In genomic region chr3:171875923-171876412, GRCh38 we compare ENCODE assay signal across 12 cellular contexts. TPM values are rescaled to one million over a fixed set of nuclear protein-coding genes. Genes with fewer than 3 reads are reported as not detected.
DNase-seq lines count a peak whose midpoint lies in the region; ATAC-seq, FAIRE-seq and TF ChIP-seq lines count a peak whose summit lies in the region.
"Had no signal": no experiment of that assay in that cellular context is flagged by ENCODE, and none has a peak within 500 bp of the region (broad histone marks: within the 10 kb centered on the region; RNA-seq: fewer than 3 reads in every experiment).

No MANE protein-coding gene starts in this region.

- TF ChIP-seq CTCF in fibroblast of villous mesenchyme (IDR thresholded peaks at IDR 0.05; ENCODE audit: insufficient read depth, low read depth, low read length) (no peak), spleen (IDR thresholded peaks at IDR 0.05 in 8 of 11, conservative IDR thresholded peaks at IDR 0.05 in 3 of 11) (no peak), gastrocnemius medialis (IDR thresholded peaks at IDR 0.05 in 4 of 5, conservative IDR thresholded peaks at IDR 0.05 in 1 of 5) (no peak)

- H3K36me3 ChIP-seq in SJSA1 (no peaks in the 10 kb centered on the region), spleen (no peaks in the 10 kb centered on the region), gastrocnemius medialis (no peaks in the 10 kb centered on the region)

- peaks cover 77% of the 10 kb centered on the region for H3K4me1 ChIP-seq in SJSA1 (replicated peaks)
- peaks cover 0 to 21% (median 6%) of the 10 kb centered on the region in 6 donors for H3K4me1 ChIP-seq in spleen
- peaks cover 0 to 18% of the 10 kb centered on the region in 2 donors for H3K4me1 ChIP-seq in gastrocnemius medialis

- ATAC-seq in GM19397 (IDR thresholded peaks at IDR 0.05; ENCODE audit: unreplicated experiment) (no peak), gastrocnemius medialis (no peak)

- H3K9me3 ChIP-seq in SJSA1 (replicated peaks) (no peaks in the 10 kb centered on the region), spleen (no peaks in the 10 kb centered on the region), gastrocnemius medialis (no peaks in the 10 kb centered on the region)

- intact Hi-C loops in spleen (cut with DNase I; ENCODE audit: low total_unique reads) (no loop called here), gastrocnemius medialis (cut with DNase I; ENCODE audit: low total_unique reads) (no loop called here), posterior vena cava (cut with DNase I) (no loop called here)

- TF ChIP-seq POLR2A in H54 (IDR thresholded peaks at IDR 0.05; ENCODE audit: low read depth, low read length): no peak
- TF ChIP-seq POLR2A in spleen (IDR thresholded peaks at IDR 0.05): no peak
- TF ChIP-seq POLR2A in gastrocnemius medialis (IDR thresholded peaks at IDR 0.05): no peak

- DNase-seq in H54 (ENCODE audit: insufficient read length, low spot score): no peak
- peak; percentile 59 to 76 for DNase-seq in SJSA1 (ENCODE audit: low read depth in 1 of 2, low spot score in 2 of 2)
- DNase-seq in fibroblast of villous mesenchyme (ENCODE audit: low read depth): peak; percentile 86
- no peak for DNase-seq in spleen
- DNase-seq in T1000 (lab: John Stamatoyannopoulos, UW): no peak
- DNase-seq in gastrocnemius medialis: no peak
- DNase-seq in posterior vena cava (ENCODE audit: low spot score): no peak
- DNase-seq: activated gamma-delta T cell treated with Interleukin-2 at 50 U/mL for 16 hours, DMS79 treated with DMSO at 0.1 percent for 48 hours, NCI-H526 treated with DMSO at 0.1 percent for 48 hours had no signal

- H3K27ac ChIP-seq in SJSA1 (peak overlapping the region; percentile 98), spleen (peak overlapping the region in 7 of 8 donors; percentile 10 to 70 (median 40)), gastrocnemius medialis (no peak overlapping the region)

- in situ Hi-C loops in gastrocnemius medialis (cut with MboI; ENCODE audit: low sequenced_read_pairs in 4 of 4): no loop called here

- WGBS in spleen, 5 donors: 77 to 85% (median 84%) methylated on average over 4 of the region's 4 CpGs

- H3K27me3 ChIP-seq in SJSA1 (replicated peaks) (no peaks in the 10 kb centered on the region), spleen (replicated peaks in 1 of 7) (no peaks in the 10 kb centered on the region), gastrocnemius medialis (no peaks in the 10 kb centered on the region)

- FAIRE-seq in H54 (lab: Jason Lieb, UNC): peak; percentile 36
- FAIRE-seq: endometrium had no signal

- H3K4me3 ChIP-seq in SJSA1 (no peak overlapping the region), fibroblast of villous mesenchyme (ENCODE audit: low read depth, low read length) (no peak overlapping the region), spleen (no peak overlapping the region), gastrocnemius medialis (no peak overlapping the region)

RNA-seq across cellular contexts. Expression of gene TMEM212, which starts 32.8 kb away (rescaled TPM):
- total RNA-seq in SJSA1 (2014; rRNA removed; shearing (Covaris generic)): not detected in 2 replicates
- total RNA-seq in fibroblast of villous mesenchyme (not detected in 2 replicates), spleen (not detected), gastrocnemius medialis (not detected), posterior vena cava (not detected)
- polyA plus RNA-seq in spleen: not detected

Comparison
In these comparisons a context has a peak if more than half of its experiments do, and no peak if none do; other contexts are left out.
1. DNase-seq: peak in SJSA1 (2 of 2) and fibroblast of villous mesenchyme (single experiment); none in H54 (single experiment), spleen (single experiment), T1000 (single experiment), gastrocnemius medialis (0 of 2) and posterior vena cava (single experiment).
2. H3K27ac ChIP-seq: peak in SJSA1 (single experiment) and spleen (7 of 8); none in gastrocnemius medialis (0 of 4).